ENCODE assay signal across 8 cellular contexts in the genomic region with DNA sequence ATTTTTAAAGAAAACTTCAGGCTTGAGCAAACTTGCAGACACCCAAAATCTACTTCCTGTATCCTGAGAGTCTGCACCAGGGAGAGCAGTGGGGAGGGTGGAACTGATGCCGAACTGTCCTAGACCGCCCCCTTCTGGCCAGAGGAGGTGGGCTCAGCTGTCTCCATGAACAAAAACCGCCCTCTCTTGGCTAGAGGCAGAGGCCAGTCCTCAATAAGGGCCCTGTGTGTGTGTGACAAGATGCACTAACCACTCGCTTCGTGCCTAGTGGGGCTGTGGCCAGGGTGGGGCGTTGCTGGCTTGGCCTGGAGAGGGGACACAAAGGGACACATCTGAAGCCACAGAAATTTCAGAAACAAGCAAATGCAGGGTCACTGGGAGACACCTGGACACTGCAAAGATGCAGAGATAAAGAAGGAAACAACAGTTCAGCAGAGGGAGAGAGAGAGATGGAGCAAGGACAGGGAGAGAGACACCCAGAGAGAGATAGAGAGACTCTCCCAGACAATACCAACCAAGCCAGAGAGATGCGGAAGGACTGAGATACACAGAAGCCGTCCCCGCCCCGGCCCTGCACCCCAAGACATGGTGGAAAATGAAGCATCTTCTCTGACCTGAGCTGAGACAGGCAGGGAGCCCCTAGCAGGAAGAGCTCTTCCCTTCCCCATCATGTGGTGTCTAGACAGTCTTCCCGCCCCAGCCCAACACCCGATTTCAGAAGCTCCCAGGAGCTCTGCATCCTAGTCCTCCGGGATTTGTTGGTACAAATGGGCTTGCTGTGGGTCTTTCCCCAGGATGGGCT. TPM values are rescaled to one million over a fixed set of nuclear protein-coding genes. Genes with fewer than 3 reads are reported as not detected.
DNase-seq lines count a peak whose midpoint lies in the region; FAIRE-seq and TF ChIP-seq lines count a peak whose summit lies in the region.

No MANE protein-coding gene starts in this region.

- H3K4me1 ChIP-seq in HAP-1: peaks cover 6% of the 10 kb centered on the region

- no peak overlapping the region for H3K4me3 Mint-ChIP-seq in activated naive CD4-positive, alpha-beta T cell treated with anti-CD3 and anti-CD28 coated beads, Interleukin-2, amount 10 ng/mL, durations not matched to agents 7 days and 5 days

- H3K27me3 ChIP-seq in HAP-1 (ENCODE audit: low read depth): no peaks in the 10 kb centered on the region

- intact Hi-C loops in head of caudate nucleus (cut with DNase I) (loop anchor here (1.0 to 2.0 kb wide), 2 partner anchors 24 to 55 kb away; no protein-coding TSS in a partner anchor), posterior vena cava (cut with DNase I) (loop anchor here in 1 of 2 donors (10.0 kb wide), 1 partner anchor 54 kb away; no protein-coding TSS in a partner anchor)

- H3K36me3 Mint-ChIP-seq in activated naive CD4-positive, alpha-beta T cell treated with anti-CD3 and anti-CD28 coated beads, Interleukin-2, amount 10 ng/mL, durations not matched to agents 7 days and 5 days: no peaks in the 10 kb centered on the region

- no peaks in the 10 kb centered on the region for H3K9me3 ChIP-seq in HAP-1

- H3K9me3 Mint-ChIP-seq in activated naive CD4-positive, alpha-beta T cell treated with anti-CD3 and anti-CD28 coated beads, Interleukin-2, amount 10 ng/mL, durations not matched to agents 7 days and 5 days: no peaks in the 10 kb centered on the region

- H3K36me3 ChIP-seq in HAP-1 (replicated peaks): no peaks in the 10 kb centered on the region

- peak; percentile 91 for TF ChIP-seq CTCF in GM10266 (IDR thresholded peaks at IDR 0.05; ENCODE audit: control insufficient read depth, insufficient read depth, low read depth, missing control alignments)

- peaks cover 47% of the 10 kb centered on the region for H3K27me3 Mint-ChIP-seq in activated naive CD4-positive, alpha-beta T cell treated with anti-CD3 and anti-CD28 coated beads, Interleukin-2, amount 10 ng/mL, durations not matched to agents 7 days and 5 days

- in situ Hi-C loops in HAP-1 (cut with MboI; ENCODE audit: low sequenced_read_pairs): no loop called here

- FAIRE-seq in urothelium cell line (lab: Jason Lieb, UNC): peak; percentile 78

- CTCF ChIA-PET in activated naive CD4-positive, alpha-beta T cell treated with anti-CD3 and anti-CD28 coated beads, Interleukin-2, amount 10 ng/mL, durations not matched to agents 7 days and 5 days (lab: Charles Lee): interaction anchor here (1.0 to 7.0 kb wide), 23 partner anchors 10 to 243 kb away, joined by 3 to 121 read pairs (median 5); a partner anchor contains a TSS

- peaks cover 57% of the 10 kb centered on the region for H3K4me1 Mint-ChIP-seq in activated naive CD4-positive, alpha-beta T cell treated with anti-CD3 and anti-CD28 coated beads, Interleukin-2, amount 10 ng/mL, durations not matched to agents 7 days and 5 days

- H3K4me3 ChIP-seq in HAP-1: no peak overlapping the region

- DNase-seq in GM10266 (ENCODE audit: extremely low spot score) (peak; percentile 96), HAP-1 (ENCODE audit: low spot score in 2 of 2) (peak; percentile 92 to 94), M059J (ENCODE audit: low read depth) (peak; percentile 64), SK-N-DZ (ENCODE audit: low spot score) (peak; percentile 68), head of caudate nucleus (peak; percentile 86 to 98 (median 94)), posterior vena cava (ENCODE audit: low spot score) (peak; percentile 96), urothelium cell line (ENCODE audit: low spot score) (peak; percentile 96)
- peak; percentile 93 for DNase-seq in activated naive CD4-positive, alpha-beta T cell treated with anti-CD3 and anti-CD28 coated beads, Interleukin-2, amount 10 ng/mL, durations not matched to agents 7 days and 5 days

- H3K27ac Mint-ChIP-seq in activated naive CD4-positive, alpha-beta T cell treated with anti-CD3 and anti-CD28 coated beads, Interleukin-2, amount 10 ng/mL, durations not matched to agents 7 days and 5 days: peak overlapping the region; percentile 81

RNA-seq across cellular contexts. Expression of a gene that starts 22.7 kb away (rescaled TPM):
- not detected in 2 replicates for total RNA-seq in M059J (2014; rRNA removed; shearing (Covaris generic))
- not detected in 2 replicates for polyA plus RNA-seq in SK-N-DZ (2014; cell fraction: cytosol; rRNA removed)
- polyA plus RNA-seq in SK-N-DZ (2014; cell fraction: nucleus; rRNA removed): not detected in 2 replicates
- not detected for total RNA-seq in posterior vena cava
